Comparison of ENCODE assay signal across 14 cellular contexts in genomic region chr12:92432724-92433281, GRCh38.
DNase-seq lines count a peak whose midpoint lies in the region; ATAC-seq and TF ChIP-seq lines count a peak whose summit lies in the region.
"Had no signal": no experiment of that assay in that cellular context is flagged by ENCODE, and none has a peak within 500 bp of the region (broad histone marks: within the 10 kb centered on the region; RNA-seq: fewer than 3 reads in every experiment).

No MANE protein-coding gene starts in this region.

- no peak overlapping the region for H3K4me3 ChIP-seq in foreskin fibroblast (ENCODE audit: low read depth in 1 of 2, low read length in 2 of 2)
- H3K4me3 ChIP-seq: sigmoid colon, SJCRH30 had no signal

- H3K4me1 Mint-ChIP-seq in osteocyte (ENCODE audit: unreplicated experiment) = no peaks in the 10 kb centered on the region

- ATAC-seq in GM18502 (IDR thresholded peaks at IDR 0.05; ENCODE audit: poor library complexity, unreplicated experiment) (peak; percentile 78), GM19452 (IDR thresholded peaks at IDR 0.05; ENCODE audit: unreplicated experiment) (peak; percentile 64), HG03039 (IDR thresholded peaks at IDR 0.05; ENCODE audit: unreplicated experiment) (peak; percentile 62)
- ATAC-seq: activated CD8-positive, alpha-beta memory T cell treated with anti-CD3 and anti-CD28 coated beads, Interleukin-2, amount 10 ng/mL, durations not matched to agents 7 days and 5 days had no signal

- TF ChIP-seq CTCF in osteocyte (IDR thresholded peaks at IDR 0.05) (no peak), foreskin fibroblast (IDR thresholded peaks at IDR 0.05; ENCODE audit: low read depth, low read length) (no peak)

- peaks cover 12% of the 10 kb centered on the region for H3K9me3 Mint-ChIP-seq in osteocyte (ENCODE audit: unreplicated experiment)
- H3K9me3 Mint-ChIP-seq: central memory CD8-positive, alpha-beta T cell; HFFc6 had no signal

- H3K36me3 Mint-ChIP-seq in osteocyte (ENCODE audit: unreplicated experiment) = no peaks in the 10 kb centered on the region

- DNase-seq in OCI-M1 (lab: John Stamatoyannopoulos, UW) (peak; percentile 30), erythroblast (lab: John Stamatoyannopoulos, UW) (no peak), osteocyte (ENCODE audit: extremely low spot score, unreplicated experiment) (no peak), foreskin fibroblast (no peak)
- no peak for DNase-seq in stimulated activated CD8-positive, alpha-beta memory T cell treated with anti-CD3 and anti-CD28 coated beads, Interleukin-4, amount 100 ng/mL, for 48 hours
- DNase-seq: activated CD8-positive, alpha-beta memory T cell treated with anti-CD3 and anti-CD28 coated beads, Interleukin-2, amount 10 ng/mL, durations not matched to agents 7 days and 5 days; HFFc6; NCI-H1694 treated with DMSO at 0.1 percent for 48 hours; sigmoid colon; SJCRH30 had no signal

- no peak overlapping the region for H3K4me3 Mint-ChIP-seq in osteocyte (ENCODE audit: unreplicated experiment)
- H3K4me3 Mint-ChIP-seq: activated CD8-positive, alpha-beta memory T cell treated with anti-CD3 and anti-CD28 coated beads, Interleukin-2, amount 10 ng/mL, durations not matched to agents 7 days and 5 days; central memory CD8-positive, alpha-beta T cell; HFFc6 had no signal

- TF ChIP-seq POLR2A in erythroblast (IDR thresholded peaks at IDR 0.05; ENCODE audit: low read length) = no peak

- H3K27me3 Mint-ChIP-seq in osteocyte (ENCODE audit: unreplicated experiment) = no peaks in the 10 kb centered on the region
- H3K27me3 Mint-ChIP-seq: activated CD8-positive, alpha-beta memory T cell treated with anti-CD3 and anti-CD28 coated beads, Interleukin-2, amount 10 ng/mL, durations not matched to agents 7 days and 5 days; central memory CD8-positive, alpha-beta T cell had no signal

- no peak overlapping the region for H3K27ac Mint-ChIP-seq in osteocyte (ENCODE audit: unreplicated experiment)
- H3K27ac Mint-ChIP-seq: activated CD8-positive, alpha-beta memory T cell treated with anti-CD3 and anti-CD28 coated beads, Interleukin-2, amount 10 ng/mL, durations not matched to agents 7 days and 5 days; HFFc6 had no signal
